8 cellular contexts compared by ENCODE assay signal in genomic region chr21:43864806-43865470, GRCh38. TPM values are rescaled to one million over a fixed set of nuclear protein-coding genes. Genes with fewer than 3 reads are reported as not detected.
DNase-seq lines count a peak whose midpoint lies in the region; ATAC-seq and TF ChIP-seq lines count a peak whose summit lies in the region.

Gene AGPAT3 (plus strand): TSS chr21:43865223. CDS start chr21:43959682, 94,459 bp downstream.

- peak within 1 kb of the TSS; percentile 89 for H3K4me3 Mint-ChIP-seq in T-helper 1 cell treated with Interleukin-12 subunit alpha and Interleukin-12 subunit beta and Interleukin-4 antibody, amounts not matched to agents 30 μg/mL and 1 μg/mL, for 36 hours

- no peaks in the 10 kb centered on the region for H3K27me3 ChIP-seq in mammary epithelial cell (ENCODE audit: insufficient read depth, low read length)

- H3K4me1 ChIP-seq in mammary epithelial cell (ENCODE audit: insufficient read depth, low read length), result peaks cover 14% of the 10 kb centered on the region

- peaks cover 27% of the 10 kb centered on the region for H3K36me3 Mint-ChIP-seq in T-helper 1 cell treated with Interleukin-12 subunit alpha and Interleukin-12 subunit beta and Interleukin-4 antibody, amounts not matched to agents 30 μg/mL and 1 μg/mL, for 36 hours (ENCODE audit: low read depth)

- H3K4me3 ChIP-seq in mammary epithelial cell (replicated peaks in 1 of 3; ENCODE audit: insufficient read depth in 1 of 3, low read depth in 2 of 3, low read length in 3 of 3), result peak within 1 kb of the TSS; percentile 58 to 62 (median 58)

- CTCF ChIA-PET in mammary epithelial cell (lab: Charles Lee; ENCODE audit: low non-redundant PET), result interaction anchor here (0.6 kb wide), 1 partner anchor 100 kb away, joined by 4 read pairs; no protein-coding TSS in a partner anchor

- H3K9me3 Mint-ChIP-seq in T-helper 1 cell treated with Interleukin-12 subunit alpha and Interleukin-12 subunit beta and Interleukin-4 antibody, amounts not matched to agents 30 μg/mL and 1 μg/mL, for 36 hours, result no peaks in the 10 kb centered on the region

- peaks cover 34% of the 10 kb centered on the region for H3K4me1 Mint-ChIP-seq in T-helper 1 cell treated with Interleukin-12 subunit alpha and Interleukin-12 subunit beta and Interleukin-4 antibody, amounts not matched to agents 30 μg/mL and 1 μg/mL, for 36 hours (ENCODE audit: low read depth)

- intact Hi-C loops in mammary epithelial cell (cut with micrococcal nuclease), result loop anchor here (2.0 kb wide), 1 partner anchor 54 kb away; no protein-coding TSS in a partner anchor

- H3K27ac ChIP-seq in mammary epithelial cell (ENCODE audit: insufficient read depth, low read depth, low read length), result peak within 1 kb of the TSS; percentile 18

- H3K36me3 ChIP-seq in mammary epithelial cell (ENCODE audit: insufficient read depth, low read length), result no peaks in the 10 kb centered on the region

- peaks cover 19% of the 10 kb centered on the region for H3K79me2 ChIP-seq in mammary epithelial cell (ENCODE audit: insufficient read depth, low read length)

- no peaks in the 10 kb centered on the region for H3K9me3 ChIP-seq in mammary epithelial cell (replicated peaks; ENCODE audit: insufficient read depth, low read length)

- H3K9ac ChIP-seq in mammary epithelial cell (ENCODE audit: insufficient read depth, low read length), result peak within 1 kb of the TSS; percentile 38

- peak within 1 kb of the TSS; percentile 95 for H3K4me2 ChIP-seq in mammary epithelial cell (ENCODE audit: insufficient read depth, low read depth, low read length)

- dilution Hi-C loops in mammary epithelial cell (cut with HindIII; ENCODE audit: low sequenced_read_pairs), result loop anchor here (5.0 kb wide), 1 partner anchor 42 kb away; no protein-coding TSS in a partner anchor

- no peaks in the 10 kb centered on the region for H3K27me3 Mint-ChIP-seq in T-helper 1 cell treated with Interleukin-12 subunit alpha and Interleukin-12 subunit beta and Interleukin-4 antibody, amounts not matched to agents 30 μg/mL and 1 μg/mL, for 36 hours (ENCODE audit: low read depth)

- H2AFZ ChIP-seq in mammary epithelial cell (ENCODE audit: low read depth, low read length), result peak within 1 kb of the TSS; percentile 92

- H4K20me1 ChIP-seq in mammary epithelial cell (ENCODE audit: insufficient read depth, low read length), result no peaks in the 10 kb centered on the region

- DNase-seq in AG20443 (ENCODE audit: low spot score), result peak; percentile 64
- DNase-seq in mammary epithelial cell, result no peak
- peak; percentile 41 for DNase-seq in kidney tubule cell (ENCODE audit: low spot score)
- DNase-seq in stimulated activated CD4-positive, alpha-beta T cell treated with anti-CD3 and anti-CD28 coated beads, Interleukin-4, amount 100 ng/mL, for 1 hour, result peak; percentile 50
- no peak for DNase-seq in NK-92 treated with Interleukin-12 subunit alpha and Interleukin-12 subunit beta, amount 100 ng/mL, for 24 hours (lab: John Stamatoyannopoulos, UW)

- in situ Hi-C loops in mammary epithelial cell (cut with MboI; ENCODE audit: low sequenced_read_pairs in 2 of 2), result no loop called here

- no TSS peak for BruUV-seq in mammary epithelial cell (replicated peaks; lab: Mats Ljungman, UMichigan)

- TF ChIP-seq CTCF in mammary epithelial cell (conservative IDR thresholded peaks at IDR 0.05 in 1 of 2, IDR thresholded peaks at IDR 0.05 in 1 of 2; ENCODE audit: extremely low read depth in 1 of 2, insufficient read depth in 1 of 2, low read depth in 1 of 2, low read length in 2 of 2), result no peak

- 3% methylated on average over 20 of the region's 109 CpGs for WGBS in mammary epithelial cell (ENCODE audit: low coverage, missing lambda C conversion rate)

- peak; percentile 15 for ATAC-seq in GM21529 (IDR thresholded peaks at IDR 0.05; ENCODE audit: unreplicated experiment)
- no peak for ATAC-seq in HG03039 (IDR thresholded peaks at IDR 0.05; ENCODE audit: unreplicated experiment)

- H3K27ac Mint-ChIP-seq in T-helper 1 cell treated with Interleukin-12 subunit alpha and Interleukin-12 subunit beta and Interleukin-4 antibody, amounts not matched to agents 30 μg/mL and 1 μg/mL, for 36 hours, result peak within 1 kb of the TSS; percentile 89

RNA-seq across cellular contexts. Expression of gene AGPAT3, which starts in this region (rescaled TPM):
- total RNA-seq in mammary epithelial cell, result 10 to 100 TPM; 32.5 to 35.8 TPM
- 13.1 TPM for polyA plus RNA-seq in mammary epithelial cell
- polyA minus RNA-seq in mammary epithelial cell, result 49.0 TPM

Comparison
In these comparisons a context has a peak if more than half of its experiments do, and no peak if none do; other contexts are left out.
1. DNase-seq: peak in AG20443 (single experiment), kidney tubule cell (single experiment) and stimulated activated CD4-positive, alpha-beta T cell treated with anti-CD3 and anti-CD28 coated beads, Interleukin-4, amount 100 ng/mL, for 1 hour (single experiment); none in mammary epithelial cell (single experiment) and NK-92 treated with Interleukin-12 subunit alpha and Interleukin-12 subunit beta, amount 100 ng/mL, for 24 hours (single experiment).